In the genomic region with DNA sequence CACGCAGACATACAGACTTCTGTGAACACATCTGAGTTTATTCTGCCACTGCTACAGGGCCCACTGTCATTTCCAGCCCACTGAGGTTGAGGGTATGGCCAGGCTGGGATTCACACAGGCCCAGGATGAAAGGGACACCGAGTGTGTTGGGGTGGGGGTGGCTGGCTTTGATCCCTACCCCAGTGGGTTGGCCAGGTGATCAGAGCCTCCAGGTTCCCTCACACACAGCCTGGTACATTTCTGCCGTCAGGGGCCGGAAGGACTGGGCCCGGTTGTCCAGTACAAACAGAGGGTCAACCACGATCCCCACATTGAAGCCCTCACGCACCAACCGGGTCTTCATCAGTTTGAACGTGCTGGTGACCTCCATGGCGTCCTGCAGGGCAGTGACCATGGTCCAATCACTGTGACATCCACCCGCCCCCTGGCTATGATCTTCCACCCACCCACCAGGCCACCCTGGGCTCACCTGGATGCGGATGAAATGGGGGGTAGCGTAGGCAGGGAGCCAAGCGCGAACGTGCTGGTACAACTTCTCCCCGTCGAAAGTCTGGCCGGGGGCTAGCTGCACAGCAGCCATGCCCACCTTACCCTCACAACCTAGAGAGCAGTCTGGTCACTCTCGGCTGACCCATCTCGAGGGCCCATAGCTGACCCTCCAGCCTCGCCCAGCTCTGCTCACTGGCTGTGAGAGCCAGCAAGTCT, we compare ENCODE assay signal across 8 cellular contexts. TPM values are rescaled to one million over a fixed set of nuclear protein-coding genes. Genes with fewer than 3 reads are reported as not detected.
DNase-seq lines count a peak whose midpoint lies in the region; ATAC-seq, FAIRE-seq and TF ChIP-seq lines count a peak whose summit lies in the region.

No MANE protein-coding gene starts in this region.

- peak overlapping the region; percentile 41 for H4K8ac ChIP-seq in mesenchymal stem cell (ENCODE audit: low read length)

- H4K91ac ChIP-seq in mesenchymal stem cell (ENCODE audit: low read length) = peak overlapping the region; percentile 9

- H3K27ac ChIP-seq in A549 (peak overlapping the region; percentile 69 to 89), breast epithelium (peak overlapping the region; percentile 88 to 90), mesenchymal stem cell (ENCODE audit: low read length, poor library complexity, severe bottlenecking) (no peak overlapping the region)

- TF ChIP-seq EP300 in A549 (IDR thresholded peaks at IDR 0.05) = no peak

- H2BK15ac ChIP-seq in mesenchymal stem cell (ENCODE audit: low read depth, poor library complexity, severe bottlenecking) = no peak overlapping the region

- peak in 1 of 2 experiments; percentile 27; a peak in 3 of 6 replicates for ATAC-seq in A549
- ATAC-seq in HG02852 (IDR thresholded peaks at IDR 0.05; ENCODE audit: unreplicated experiment) = peak; percentile 11
- no peak for ATAC-seq in HG02588 (IDR thresholded peaks at IDR 0.05; ENCODE audit: unreplicated experiment)
- no peak for ATAC-seq in GM19351 (IDR thresholded peaks at IDR 0.05; ENCODE audit: unreplicated experiment)
- no peak for ATAC-seq in GM21526 (IDR thresholded peaks at IDR 0.05; ENCODE audit: low FRiP score, unreplicated experiment)

- no peak for TF ChIP-seq RAD21 in A549 (conservative IDR thresholded peaks at IDR 0.05 in 1 of 2, IDR thresholded peaks at IDR 0.05 in 1 of 2)

- peak overlapping the region; percentile 61 for H3K4me3 ChIP-seq in A549
- H3K4me3 ChIP-seq in breast epithelium = peak overlapping the region; percentile 52 to 73 (median 65)
- H3K4me3 ChIP-seq in mesenchymal stem cell (ENCODE audit: insufficient read depth in 1 of 2, low read depth in 1 of 2, low read length in 2 of 2) = peak overlapping the region; percentile 56 to 85

- peak overlapping the region; percentile 36 for H2AFZ ChIP-seq in mesenchymal stem cell (ENCODE audit: low read depth, low read length)

- H3K18ac ChIP-seq in mesenchymal stem cell (ENCODE audit: low read depth in 1 of 2, low read length in 2 of 2) = peak overlapping the region; percentile 12 to 15

- FAIRE-seq in A549 (lab: Jason Lieb, UNC) = no peak

- peak overlapping the region in 1 of 2 experiments; percentile 17 for H2BK12ac ChIP-seq in mesenchymal stem cell (ENCODE audit: low read length in 2 of 2)

- no peaks in the 10 kb centered on the region for H3K9me3 ChIP-seq in A549
- H3K9me3 ChIP-seq in breast epithelium = no peaks in the 10 kb centered on the region
- H3K9me3 ChIP-seq in mesenchymal stem cell (ENCODE audit: control insufficient read depth, low read length) = no peaks in the 10 kb centered on the region

- no peak overlapping the region for H3K14ac ChIP-seq in mesenchymal stem cell (ENCODE audit: low read length in 2 of 2)

- H3K36me3 ChIP-seq in breast epithelium (no peaks in the 10 kb centered on the region), mesenchymal stem cell (ENCODE audit: control insufficient read depth in 1 of 2, insufficient read depth in 2 of 2, low read depth in 1 of 2, low read length in 2 of 2) (peaks cover 0 to 3% of the 10 kb centered on the region in 2 experiments)

- H3K79me1 ChIP-seq in mesenchymal stem cell (replicated peaks; ENCODE audit: low read length, poor library complexity, severe bottlenecking) = peaks cover 17% of the 10 kb centered on the region

- TF ChIP-seq CTCF in A549 (IDR thresholded peaks at IDR 0.05) (no peak), breast epithelium (IDR thresholded peaks at IDR 0.05) (no peak)

- H3K4me2 ChIP-seq in A549 = peak overlapping the region; percentile 98
- H3K4me2 ChIP-seq in mesenchymal stem cell (ENCODE audit: low read length, poor library complexity, severe bottlenecking) = peak overlapping the region; percentile 77

- no peaks in the 10 kb centered on the region for H3K27me3 ChIP-seq in breast epithelium
- no peaks in the 10 kb centered on the region for H3K27me3 ChIP-seq in mesenchymal stem cell (ENCODE audit: control insufficient read depth in 1 of 2, insufficient read depth in 1 of 2, low read length in 2 of 2)

- intact Hi-C loops in breast epithelium (cut with DNase I; ENCODE audit: low total_unique reads) = loop anchor here (5.0 kb wide), 1 partner anchor 1276 kb away; no protein-coding TSS in a partner anchor

- H3K4me1 ChIP-seq in A549 (peaks cover 13% of the 10 kb centered on the region; the same call in 2 of the 3 replicates), breast epithelium (peaks cover 0 to 6% of the 10 kb centered on the region in 2 donors), mesenchymal stem cell (ENCODE audit: control insufficient read depth, insufficient read depth, low read depth, low read length) (peaks cover 15% of the 10 kb centered on the region)

- WGBS in A549 (ENCODE audit: missing lambda C conversion rate) = 76% methylated on average over 21 of the region's 22 CpGs
- 59% methylated on average over 22 of the region's 22 CpGs for WGBS in mesenchymal stem cell

- no peak overlapping the region for H3K23ac ChIP-seq in mesenchymal stem cell (ENCODE audit: low read length in 2 of 2)

- H3K9ac ChIP-seq in mesenchymal stem cell (ENCODE audit: low read length) = peak overlapping the region; percentile 27

- no peak overlapping the region for H2AK5ac ChIP-seq in mesenchymal stem cell (ENCODE audit: low read length, severe bottlenecking)

- H2BK5ac ChIP-seq in mesenchymal stem cell (ENCODE audit: low read depth, low read length, poor library complexity, severe bottlenecking) = no peak overlapping the region

- H2BK120ac ChIP-seq in mesenchymal stem cell (ENCODE audit: low read depth, low read length) = no peak overlapping the region

- H3K4ac ChIP-seq in mesenchymal stem cell (ENCODE audit: low read depth in 1 of 2, low read length in 2 of 2) = peak overlapping the region in 1 of 2 experiments; percentile 47

- CTCF ChIA-PET in A549 (lab: Yijun Ruan, JAX) = interaction anchor here (0.9 to 4.1 kb wide), 3 partner anchors 14 to 21 kb away, joined by 3 to 57 read pairs (median 4); a partner anchor contains a TSS

- no peak for TF ChIP-seq POLR2A in A549 (IDR thresholded peaks at IDR 0.05; ENCODE audit: low read length)
- TF ChIP-seq POLR2A in breast epithelium (IDR thresholded peaks at IDR 0.05) = no peak

- no peak for DNase-seq in A549 (ENCODE audit: low read depth in 1 of 2, low spot score in 1 of 2)
- no peak for DNase-seq in breast epithelium (ENCODE audit: low spot score in 2 of 2)
- no peak for DNase-seq in mesenchymal stem cell
- no peak for DNase-seq in NCI-H2107 (lab: John Stamatoyannopoulos, UW)

- POLR2A ChIA-PET in A549 (lab: Yijun Ruan, JAX) = interaction anchor here (0.8 to 3.9 kb wide), 2 partner anchors 22 to 23 kb away, joined by 3 to 40 read pairs; a partner anchor contains a TSS

TF ChIP-seq in A549, 52 proteins besides CTCF, POLR2A, EP300 and RAD21 (continues in another document):
- TF ChIP-seq, protein P1, sequence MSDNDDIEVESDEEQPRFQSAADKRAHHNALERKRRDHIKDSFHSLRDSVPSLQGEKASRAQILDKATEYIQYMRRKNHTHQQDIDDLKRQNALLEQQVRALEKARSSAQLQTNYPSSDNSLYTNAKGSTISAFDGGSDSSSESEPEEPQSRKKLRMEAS (IDR thresholded peaks at IDR 0.05) = no peak
- TF ChIP-seq EHF (CRISPR knock-in tag; IDR thresholded peaks at IDR 0.05) (no peak), CBX2 (IDR thresholded peaks at IDR 0.05; ENCODE audit: borderline replicate concordance, low read depth) (no peak), HOXB13 (CRISPR knock-in tag; IDR thresholded peaks at IDR 0.05; ENCODE audit: low read depth) (no peak)

RNA-seq across cellular contexts. Expression of a gene that starts 13.3 kb away (rescaled TPM):
- polyA plus RNA-seq in A549 (2011; rRNA removed) (30.2 and 36.7 TPM in 2 replicates), A549 (2017; fragmentation: RNase III; extraction: RNeasy Plus Mini Kit Qiagen cat#74134 plus additional on column Dnase treatment) (36.7 to 40.4 TPM (median 37.8 TPM) in 3 replicates)
- polyA plus RNA-seq in A549 (2012; cell fraction: cytosol; rRNA removed) = 73.3 and 84.5 TPM in 2 replicates
- polyA plus RNA-seq in A549 (2012; cell fraction: nucleus; rRNA removed) = 45.0 and 48.2 TPM in 2 replicates
- 18.7 and 27.9 TPM in 2 replicates for polyA minus RNA-seq in A549 (2011; rRNA and poly(A)+ RNA removed)
- total RNA-seq in breast epithelium = 10 to 100 TPM in 2 of 3 donors, 1 to 10 TPM in 1; 4.7 to 18.0 (median 10.7) TPM
- 11.7 TPM for polyA plus RNA-seq in mesenchymal stem cell (2013, experiment 1 of 2)
- polyA plus RNA-seq in mesenchymal stem cell (2013, experiment 2 of 2) = 12.9 TPM

RNA-seq across cellular contexts. Expression of a gene that starts 21.1 kb away (rescaled TPM):
- polyA plus RNA-seq in A549 (2011; rRNA removed) (6.2 and 6.4 TPM in 2 replicates), A549 (2017; fragmentation: RNase III; extraction: RNeasy Plus Mini Kit Qiagen cat#74134 plus additional on column Dnase treatment) (11.8 to 14.3 TPM (median 13.4 TPM) in 3 replicates)
- polyA plus RNA-seq in A549 (2012; cell fraction: cytosol; rRNA removed) = 14.2 and 19.4 TPM in 2 replicates
- polyA plus RNA-seq in A549 (2012; cell fraction: nucleus; rRNA removed) = 28.8 and 41.9 TPM in 2 replicates
- 4.7 and 7.5 TPM in 2 replicates for polyA minus RNA-seq in A549 (2011; rRNA and poly(A)+ RNA removed)
- 1 to 10 TPM; 8.2 to 9.2 (median 8.6) TPM for total RNA-seq in breast epithelium
- polyA plus RNA-seq in mesenchymal stem cell (2013, experiment 1 of 2) = 12.3 TPM
- 12.7 TPM for polyA plus RNA-seq in mesenchymal stem cell (2013, experiment 2 of 2)

RNA-seq across cellular contexts. Expression of a gene that starts 22.3 kb away (rescaled TPM):
- polyA plus RNA-seq in A549 (2011; rRNA removed) (6.2 and 7.4 TPM in 2 replicates), A549 (2017; fragmentation: RNase III; extraction: RNeasy Plus Mini Kit Qiagen cat#74134 plus additional on column Dnase treatment) (9.9 to 12.5 TPM (median 11.0 TPM) in 3 replicates)
- polyA plus RNA-seq in A549 (2012; cell fraction: cytosol; rRNA removed) = 10.7 and 14.7 TPM in 2 replicates
- 32.2 and 37.8 TPM in 2 replicates for polyA plus RNA-seq in A549 (2012; cell fraction: nucleus; rRNA removed)
- 9.3 and 9.9 TPM in 2 replicates for polyA minus RNA-seq in A549 (2011; rRNA and poly(A)+ RNA removed)
- 10 to 100 TPM; 10.2 to 23.4 (median 20.0) TPM for total RNA-seq in breast epithelium
- 5.0 TPM for polyA plus RNA-seq in mesenchymal stem cell (2013, experiment 1 of 2)
- 5.1 TPM for polyA plus RNA-seq in mesenchymal stem cell (2013, experiment 2 of 2)

RNA-seq across cellular contexts. Expression of a gene that starts 31.6 kb away (rescaled TPM):
- 3.0 and 3.1 TPM in 2 replicates for polyA plus RNA-seq in A549 (2011; rRNA removed)
- 3.6 and 5.1 TPM in 2 replicates for polyA plus RNA-seq in A549 (2012; cell fraction: cytosol; rRNA removed)
- 6.9 and 10.0 TPM in 2 replicates for polyA plus RNA-seq in A549 (2012; cell fraction: nucleus; rRNA removed)
- polyA plus RNA-seq in A549 (2017; fragmentation: RNase III; extraction: RNeasy Plus Mini Kit Qiagen cat#74134 plus additional on column Dnase treatment) = 6.4 to 6.9 TPM (median 6.9 TPM) in 3 replicates
- 8.1 and 9.8 TPM in 2 replicates for polyA minus RNA-seq in A549 (2011; rRNA and poly(A)+ RNA removed)
- 10 to 100 TPM in 2 of 3 donors, 1 to 10 TPM in 1; 9.0 to 30.9 (median 24.3) TPM for total RNA-seq in breast epithelium
- 4.1 TPM for polyA plus RNA-seq in mesenchymal stem cell (2013, experiment 1 of 2)
- 3.8 TPM for polyA plus RNA-seq in mesenchymal stem cell (2013, experiment 2 of 2)

RNA-seq across cellular contexts. Expression of a gene that starts 45.4 kb away (rescaled TPM):
- 576 and 735 TPM in 2 replicates for polyA plus RNA-seq in A549 (2011; rRNA removed)
- polyA plus RNA-seq in A549 (2012; cell fraction: cytosol; rRNA removed) = 1,530 and 1,851 TPM in 2 replicates
- 2,680 and 4,180 TPM in 2 replicates for polyA plus RNA-seq in A549 (2012; cell fraction: nucleus; rRNA removed)
- polyA plus RNA-seq in A549 (2017; fragmentation: RNase III; extraction: RNeasy Plus Mini Kit Qiagen cat#74134 plus additional on column Dnase treatment) = 656 to 743 TPM (median 666 TPM) in 3 replicates
- 1,927 and 2,378 TPM in 2 replicates for polyA minus RNA-seq in A549 (2011; rRNA and poly(A)+ RNA removed)
- total RNA-seq in breast epithelium = 100 to 1,000 TPM; 110 to 190 (median 173) TPM
- polyA plus RNA-seq in mesenchymal stem cell (2013, experiment 1 of 2) = 229 TPM
- 226 TPM for polyA plus RNA-seq in mesenchymal stem cell (2013, experiment 2 of 2)
